Comparison of ENCODE assay signal across 1 cellular context in the genomic region with DNA sequence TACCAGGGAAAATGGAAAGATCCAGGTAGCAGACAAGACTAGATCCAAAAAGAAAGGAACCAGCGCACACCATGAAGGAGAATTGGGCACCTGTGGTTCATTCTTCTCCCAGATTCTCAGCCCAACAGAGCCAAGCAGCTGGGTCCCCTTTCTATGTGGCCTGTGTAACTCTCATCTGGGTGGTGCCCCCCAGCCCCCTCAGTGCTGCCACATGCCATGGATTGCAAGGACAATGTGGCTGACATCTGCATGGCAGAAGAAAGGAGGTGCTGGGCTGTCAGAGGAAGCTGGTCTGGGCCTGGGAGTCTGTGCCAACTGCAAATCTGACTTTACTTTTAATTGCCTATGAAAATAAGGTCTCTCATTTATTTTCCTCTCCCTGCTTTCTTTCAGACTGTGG.
TF ChIP-seq lines count a peak whose summit lies in the region.

No MANE protein-coding gene starts in this region.

TF ChIP-seq in GM12891, 5 proteins besides CTCF, POLR2A, EP300 and RAD21:
- TF ChIP-seq TAF1 (IDR thresholded peaks at IDR 0.05; ENCODE audit: low read depth, low read length), result no peak
- no peak for TF ChIP-seq POLR2AphosphoS5 (IDR thresholded peaks at IDR 0.05; ENCODE audit: low read depth, low read length)
- no peak for TF ChIP-seq PAX5 (IDR thresholded peaks at IDR 0.05; ENCODE audit: insufficient read depth, low read length, severe bottlenecking)
- TF ChIP-seq SPI1 (IDR thresholded peaks at IDR 0.05; ENCODE audit: low read depth, low read length), result no peak
- TF ChIP-seq POU2F2 (IDR thresholded peaks at IDR 0.05; ENCODE audit: low read depth, low read length), result no peak
